ENCODE assay signal across 29 cellular contexts in the genomic region with DNA sequence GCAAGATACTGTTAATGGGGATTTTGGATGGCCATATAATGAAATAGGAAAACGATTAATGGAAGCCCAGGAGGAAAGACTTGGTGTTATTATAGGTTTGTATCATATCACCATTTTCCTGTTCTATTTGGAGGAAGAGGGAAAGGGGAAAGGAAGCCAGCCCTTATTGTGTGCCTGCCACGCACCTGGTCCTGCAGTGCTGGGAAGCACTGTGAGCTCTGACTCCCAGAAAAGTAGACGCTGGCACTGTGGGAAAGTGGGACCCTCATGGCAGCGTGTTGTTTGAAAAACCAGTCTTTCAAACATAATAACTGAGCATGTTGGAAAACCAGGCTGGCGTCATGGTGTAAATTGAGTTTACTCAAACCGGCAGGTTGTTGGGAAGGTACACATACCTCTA. TPM values are rescaled to one million over a fixed set of nuclear protein-coding genes. Genes with fewer than 3 reads are reported as not detected.
"Had no signal": no experiment of that assay in that cellular context is flagged by ENCODE, and none has a peak within 500 bp of the region (broad histone marks: within the 10 kb centered on the region; RNA-seq: fewer than 3 reads in every experiment).

No MANE protein-coding gene starts in this region.

- H3K36me3 Mint-ChIP-seq: activated naive CD8-positive, alpha-beta T cell had no signal

- H3K9me3 ChIP-seq: adrenal gland, ascending aorta, heart left ventricle, neutrophil, ovary, psoas muscle, thyroid gland, upper lobe of right lung had no signal

- H3K36me3 ChIP-seq: adrenal gland, ascending aorta, brain microvascular endothelial cell, heart left ventricle, neutrophil, ovary, thyroid gland, upper lobe of right lung had no signal

- H3K9me3 Mint-ChIP-seq: activated T-cell treated with anti-CD3 and anti-CD28 coated beads, Interleukin-2, amount 50 U/mL, for 4 hours; activated T-helper 2 cell treated with anti-CD3 and anti-CD28 coated beads, Interferon-gamma antibody, Interleukin-2, Interleukin-4, amounts not matched to agents 10 μg/mL and 5 μg/mL and 100 μg/mL, durations not matched to agents 14 hours and 24 hours and 36 hours; nephron; stimulated activated naive CD8-positive, alpha-beta T cell treated with anti-CD3 and anti-CD28 coated beads, Interleukin-15, Interleukin-2, amounts not matched to agents 100 ng/mL and 50 ng/mL, for 24 hours had no signal

- DNase-seq: activated CD4-positive, alpha-beta T cell treated with anti-CD3 and anti-CD28 coated beads for 4 hours; activated CD4-positive, alpha-beta T cell treated with anti-CD3 and anti-CD28 coated beads, Interleukin-2, amount 50 U/mL, for 48 hours; activated CD4-positive, CD25-positive, alpha-beta regulatory T cell; activated CD8-positive, alpha-beta memory T cell treated with anti-CD3 and anti-CD28 coated beads, Interleukin-2, amount 50 U/mL, for 48 hours; activated naive CD4-positive, alpha-beta T cell; activated T-cell treated with anti-CD3 and anti-CD28 coated beads, Interleukin-2, amount 50 U/mL, for 4 hours; adrenal gland; brain microvascular endothelial cell; caudate nucleus; dorsolateral prefrontal cortex; heart left ventricle; islet precursor cell; left cardiac atrium; ovary; psoas muscle; right cardiac atrium; stimulated activated CD4-positive, alpha-beta T cell treated with anti-CD3 and anti-CD28 coated beads, Interleukin-12 subunit alpha, Interleukin-12 subunit beta, amount 100 ng/mL, for 4 hours; stimulated activated CD4-positive, alpha-beta T cell treated with anti-CD3 and anti-CD28 coated beads, Interleukin-4, amount 100 ng/mL, for 4 hours; substantia nigra; T1000; thyroid gland; upper lobe of right lung had no signal

- H3K27me3 Mint-ChIP-seq: stimulated activated naive CD8-positive, alpha-beta T cell treated with anti-CD3 and anti-CD28 coated beads, Interleukin-15, Interleukin-2, amounts not matched to agents 100 ng/mL and 50 ng/mL, for 24 hours had no signal

- H3K27me3 ChIP-seq: adrenal gland, ascending aorta, brain microvascular endothelial cell, dorsolateral prefrontal cortex, heart left ventricle, neutrophil, ovary, thyroid gland, upper lobe of right lung had no signal

- H3K4me3 ChIP-seq: adrenal gland, ascending aorta, dorsolateral prefrontal cortex, heart left ventricle, ovary, psoas muscle, thyroid gland, upper lobe of right lung had no signal

- H3K27ac ChIP-seq: adrenal gland, ascending aorta, brain microvascular endothelial cell, dorsolateral prefrontal cortex, heart left ventricle, neutrophil, ovary, psoas muscle, upper lobe of right lung had no signal

- H3K4me3 Mint-ChIP-seq: activated naive CD8-positive, alpha-beta T cell; activated T-cell treated with anti-CD3 and anti-CD28 coated beads, Interleukin-2, amount 50 U/mL, for 4 hours; nephron; stimulated activated naive CD8-positive, alpha-beta T cell treated with anti-CD3 and anti-CD28 coated beads, Interleukin-15, Interleukin-2, amounts not matched to agents 100 ng/mL and 50 ng/mL, for 24 hours had no signal

- H3K27ac Mint-ChIP-seq: activated naive CD8-positive, alpha-beta T cell; activated T-helper 2 cell treated with anti-CD3 and anti-CD28 coated beads, Interferon-gamma antibody, Interleukin-2, Interleukin-4, amounts not matched to agents 10 μg/mL and 5 μg/mL and 100 μg/mL, durations not matched to agents 14 hours and 24 hours and 36 hours; nephron; stimulated activated naive CD8-positive, alpha-beta T cell treated with anti-CD3 and anti-CD28 coated beads, Interleukin-15, Interleukin-2, amounts not matched to agents 100 ng/mL and 50 ng/mL, for 24 hours had no signal

- ATAC-seq: activated T-cell treated with anti-CD3 and anti-CD28 coated beads, Interleukin-2, amount 50 U/mL, for 4 hours; heart left ventricle; left cardiac atrium; psoas muscle; right cardiac atrium; upper lobe of right lung had no signal

- H3K4me1 ChIP-seq: psoas muscle, upper lobe of right lung had no signal

RNA-seq across cellular contexts. Expression of gene CGNL1, which starts 22.0 kb away (rescaled TPM):
- total RNA-seq: activated CD8-positive, alpha-beta memory T cell treated with anti-CD3 and anti-CD28 coated beads for 36 hours; activated T-helper 2 cell treated with anti-CD3 and anti-CD28 coated beads, Interferon-gamma antibody, Interleukin-2, Interleukin-4, amounts not matched to agents 10 μg/mL and 5 μg/mL and 100 μg/mL, durations not matched to agents 14 hours and 24 hours and 36 hours had no signal
